In genomic region chr17:2412561-2413021, GRCh38 we compare ENCODE assay signal across 11 cellular contexts. TPM values are rescaled to one million over a fixed set of nuclear protein-coding genes. Genes with fewer than 3 reads are reported as not detected.
DNase-seq lines count a peak whose midpoint lies in the region; ATAC-seq lines count a peak whose summit lies in the region.
"Had no signal": no experiment of that assay in that cellular context is flagged by ENCODE, and none has a peak within 500 bp of the region (broad histone marks: within the 10 kb centered on the region; RNA-seq: fewer than 3 reads in every experiment).

No MANE protein-coding gene starts in this region.

- no peaks in the 10 kb centered on the region for H3K9me3 ChIP-seq in aorta (ENCODE audit: control insufficient read depth, low read length)
- H3K9me3 ChIP-seq: thyroid gland had no signal

- no peak overlapping the region for H3K4me3 ChIP-seq in aorta (ENCODE audit: low read length in 2 of 2)
- H3K4me3 ChIP-seq: thyroid gland had no signal

- ATAC-seq in aorta (ENCODE audit: low FRiP score) (peak; percentile 79), HG03439 (IDR thresholded peaks at IDR 0.05; ENCODE audit: unreplicated experiment) (no peak)

- no peak overlapping the region for H3K4me3 Mint-ChIP-seq in activated T-cell treated with anti-CD3 and anti-CD28 coated beads, Interleukin-2, amount 50 U/mL, for 24 hours
- no peak overlapping the region for H3K4me3 Mint-ChIP-seq in dendritic cell treated with granulocyte-macrophage colony-stimulating factor and Interleukin-4, amounts not matched to agents 40 ng/mL and 50 ng/mL, for 4 days
- H3K4me3 Mint-ChIP-seq: B cell had no signal

- H3K9me3 Mint-ChIP-seq in activated T-cell treated with anti-CD3 and anti-CD28 coated beads, Interleukin-2, amount 50 U/mL, for 24 hours: no peaks in the 10 kb centered on the region
- H3K9me3 Mint-ChIP-seq in dendritic cell treated with granulocyte-macrophage colony-stimulating factor and Interleukin-4, amounts not matched to agents 40 ng/mL and 50 ng/mL, for 4 days: no peaks in the 10 kb centered on the region

- intact Hi-C loops in dendritic cell treated with granulocyte-macrophage colony-stimulating factor and Interleukin-4, amounts not matched to agents 40 ng/mL and 50 ng/mL, for 4 days (cut with micrococcal nuclease): no loop called here
- intact Hi-C loops in aorta (cut with DNase I): loop anchor here in 1 of 2 donors (10.0 kb wide), 1 partner anchor 78 kb away; the partner anchor contains the start of genes SGSM2 and TSR1

- peaks cover 2% of the 10 kb centered on the region for H3K4me1 Mint-ChIP-seq in activated T-cell treated with anti-CD3 and anti-CD28 coated beads, Interleukin-2, amount 50 U/mL, for 24 hours (ENCODE audit: low read depth)
- peaks cover 49% of the 10 kb centered on the region for H3K4me1 Mint-ChIP-seq in dendritic cell treated with granulocyte-macrophage colony-stimulating factor and Interleukin-4, amounts not matched to agents 40 ng/mL and 50 ng/mL, for 4 days (ENCODE audit: low read depth)

- H3K27me3 ChIP-seq in aorta (ENCODE audit: control insufficient read depth in 1 of 2, insufficient read depth in 2 of 2, low read length in 1 of 2): no peaks in the 10 kb centered on the region
- H3K27me3 ChIP-seq: thyroid gland had no signal

- no peaks in the 10 kb centered on the region for H3K4me1 ChIP-seq in aorta (ENCODE audit: control insufficient read depth in 1 of 2, insufficient read depth in 2 of 2, low read length in 2 of 2)

- H3K36me3 Mint-ChIP-seq in activated T-cell treated with anti-CD3 and anti-CD28 coated beads, Interleukin-2, amount 50 U/mL, for 24 hours (ENCODE audit: low read depth): peaks cover 55% of the 10 kb centered on the region
- peaks cover 20% of the 10 kb centered on the region for H3K36me3 Mint-ChIP-seq in dendritic cell treated with granulocyte-macrophage colony-stimulating factor and Interleukin-4, amounts not matched to agents 40 ng/mL and 50 ng/mL, for 4 days (ENCODE audit: low read depth)

- H3K27ac ChIP-seq in aorta (ENCODE audit: low read depth in 1 of 2, low read length in 2 of 2): peak overlapping the region in 1 of 2 donors; percentile 35

- no peaks in the 10 kb centered on the region for H3K27me3 Mint-ChIP-seq in activated T-cell treated with anti-CD3 and anti-CD28 coated beads, Interleukin-2, amount 50 U/mL, for 24 hours
- no peaks in the 10 kb centered on the region for H3K27me3 Mint-ChIP-seq in dendritic cell treated with granulocyte-macrophage colony-stimulating factor and Interleukin-4, amounts not matched to agents 40 ng/mL and 50 ng/mL, for 4 days
- H3K27me3 Mint-ChIP-seq: B cell had no signal

- H3K36me3 ChIP-seq in aorta (ENCODE audit: control insufficient read depth in 1 of 2, insufficient read depth in 2 of 2, low read length in 1 of 2): no peaks in the 10 kb centered on the region
- H3K36me3 ChIP-seq: thyroid gland had no signal

- WGBS in aorta, 2 donors: 0 to 3% methylated on average over 2 of the region's 2 CpGs

- DNase-seq in activated T-cell treated with anti-CD3 and anti-CD28 coated beads, Interleukin-2, amount 50 U/mL, for 24 hours: no peak
- DNase-seq in activated T-cell treated with anti-CD3 and anti-CD28 coated beads, Interleukin-2, amount 50 U/mL, for 1 hour: no peak
- peak; percentile 74 for DNase-seq in medulla oblongata (ENCODE audit: extremely low spot score)
- no peak for DNase-seq in aorta
- no peak for DNase-seq in DMS53 treated with DMSO at 0.1 percent for 48 hours (lab: John Stamatoyannopoulos, UW; ENCODE audit: unreplicated experiment)
- no peak for DNase-seq in NCI-H345 treated with DMSO at 0.1 percent for 48 hours (lab: John Stamatoyannopoulos, UW; ENCODE audit: unreplicated experiment)
- DNase-seq: erythroblast, thyroid gland had no signal

- peak overlapping the region; percentile 44 for H3K27ac Mint-ChIP-seq in activated T-cell treated with anti-CD3 and anti-CD28 coated beads, Interleukin-2, amount 50 U/mL, for 24 hours
- peak overlapping the region; percentile 57 for H3K27ac Mint-ChIP-seq in dendritic cell treated with granulocyte-macrophage colony-stimulating factor and Interleukin-4, amounts not matched to agents 40 ng/mL and 50 ng/mL, for 4 days
- H3K27ac Mint-ChIP-seq: B cell had no signal

RNA-seq across cellular contexts. Expression of gene MNT, which starts 11.7 kb away (rescaled TPM):
- total RNA-seq in aorta: 10 to 100 TPM; 28.3 to 35.7 TPM
- polyA plus RNA-seq in aorta: 1 to 10 TPM; 8.3 to 9.0 TPM
